Comparison of ENCODE assay signal across 11 cellular contexts in genomic region chr19:48372904-48373303, GRCh38. TPM values are rescaled to one million over a fixed set of nuclear protein-coding genes. Genes with fewer than 3 reads are reported as not detected.
DNase-seq lines count a peak whose midpoint lies in the region; ATAC-seq and TF ChIP-seq lines count a peak whose summit lies in the region.
"Had no signal": no experiment of that assay in that cellular context is flagged by ENCODE, and none has a peak within 500 bp of the region (broad histone marks: within the 10 kb centered on the region; RNA-seq: fewer than 3 reads in every experiment).

No MANE protein-coding gene starts in this region.

- no peak for TF ChIP-seq POLR2A in ovary (IDR thresholded peaks at IDR 0.05)

- no TSS peak for BruUV-seq in mammary epithelial cell (replicated peaks; lab: Mats Ljungman, UMichigan)

- no peaks in the 10 kb centered on the region for H3K36me3 Mint-ChIP-seq in osteocyte (ENCODE audit: unreplicated experiment)
- H3K36me3 Mint-ChIP-seq: naive B cell had no signal

- H3K4me2 ChIP-seq in mammary epithelial cell (ENCODE audit: insufficient read depth, low read depth, low read length) = no peak overlapping the region

- in situ Hi-C loops in mammary epithelial cell (cut with MboI; ENCODE audit: low sequenced_read_pairs in 2 of 2) = no loop called here

- peaks cover 12% of the 10 kb centered on the region for H3K4me1 ChIP-seq in HEK293 (ENCODE audit: control insufficient read depth, insufficient read depth, low read length)
- H3K4me1 ChIP-seq in mammary epithelial cell (ENCODE audit: insufficient read depth, low read length) = peaks cover 5% of the 10 kb centered on the region
- H3K4me1 ChIP-seq in ovary (ENCODE audit: insufficient read depth) = no peaks in the 10 kb centered on the region

- H3K27ac ChIP-seq in HEK293 (ENCODE audit: extremely low read depth, low read depth, low read length) = peak overlapping the region; percentile 61
- no peak overlapping the region for H3K27ac ChIP-seq in mammary epithelial cell (ENCODE audit: insufficient read depth, low read depth, low read length)
- no peak overlapping the region for H3K27ac ChIP-seq in ovary

- peaks cover 5% of the 10 kb centered on the region for H3K4me1 Mint-ChIP-seq in osteocyte (ENCODE audit: unreplicated experiment)
- H3K4me1 Mint-ChIP-seq: naive B cell had no signal

- H3K4me3 Mint-ChIP-seq in osteocyte (ENCODE audit: unreplicated experiment) = no peak overlapping the region
- H3K4me3 Mint-ChIP-seq: naive B cell had no signal

- H3K9me3 Mint-ChIP-seq in osteocyte (ENCODE audit: unreplicated experiment) = no peaks in the 10 kb centered on the region
- H3K9me3 Mint-ChIP-seq: naive B cell had no signal

- POLR2A ChIA-PET in HEK293 (lab: Yijun Ruan, JAX) = interaction anchor here (1.0 to 1.8 kb wide), 3 partner anchors 9 to 51 kb away, joined by 3 to 12 read pairs (median 4); partner anchors contain the start of genes SYNGR4 and TMEM143

- dilution Hi-C loops in mammary epithelial cell (cut with HindIII; ENCODE audit: low sequenced_read_pairs) = no loop called here

- ATAC-seq in GM21529 (IDR thresholded peaks at IDR 0.05; ENCODE audit: unreplicated experiment) = no peak

- no peaks in the 10 kb centered on the region for H3K9me3 ChIP-seq in HEK293 (ENCODE audit: control insufficient read depth, insufficient read depth, low read depth, low read length)
- H3K9me3 ChIP-seq in mammary epithelial cell (replicated peaks; ENCODE audit: insufficient read depth, low read length) = no peaks in the 10 kb centered on the region
- no peaks in the 10 kb centered on the region for H3K9me3 ChIP-seq in ovary

- CTCF ChIA-PET in HEK293 (lab: Yijun Ruan, JAX) = interaction anchor here (0.6 to 1.6 kb wide), 2 partner anchors 9 to 1079 kb away, joined by 3 to 8 read pairs; partner anchors contain the start of genes SYNGR4 and TMEM143
- CTCF ChIA-PET in mammary epithelial cell (lab: Charles Lee; ENCODE audit: low non-redundant PET) = interaction anchor here (0.6 kb wide), 1 partner anchor 9 kb away, joined by 21 read pairs; the partner anchor contains the start of genes SYNGR4 and TMEM143

- H3K36me3 ChIP-seq in HEK293 (ENCODE audit: control insufficient read depth in 2 of 2, insufficient read depth in 1 of 2, low read length in 2 of 2) (no peaks in the 10 kb centered on the region; a peak in 1 of 3 replicates), mammary epithelial cell (ENCODE audit: insufficient read depth, low read length) (no peaks in the 10 kb centered on the region), ovary (no peaks in the 10 kb centered on the region)

- intact Hi-C loops in mammary epithelial cell (cut with micrococcal nuclease) = no loop called here
- intact Hi-C loops in ovary (cut with DNase I) = no loop called here

- H3K4me3 ChIP-seq in HEK293 (ENCODE audit: low read depth, low read length) = no peak overlapping the region
- H3K4me3 ChIP-seq in mammary epithelial cell (replicated peaks in 1 of 3; ENCODE audit: insufficient read depth in 1 of 3, low read depth in 2 of 3, low read length in 3 of 3) = no peak overlapping the region
- no peak overlapping the region for H3K4me3 ChIP-seq in ovary

- no peaks in the 10 kb centered on the region for H4K20me1 ChIP-seq in mammary epithelial cell (ENCODE audit: insufficient read depth, low read length)

- H3K27me3 ChIP-seq in mammary epithelial cell (ENCODE audit: insufficient read depth, low read length) (no peaks in the 10 kb centered on the region), ovary (no peaks in the 10 kb centered on the region)

- DNase-seq in NCI-H2171 treated with DMSO at 0.1 percent for 48 hours (lab: John Stamatoyannopoulos, UW) = peak; percentile 99
- peak; percentile 46 for DNase-seq in mammary epithelial cell
- no peak for DNase-seq in osteocyte (ENCODE audit: extremely low spot score, unreplicated experiment)
- no peak for DNase-seq in ovary
- no peak for DNase-seq in HPDE6-E6E7 (ENCODE audit: extremely low spot score)
- DNase-seq: activated CD4-positive, CD25-positive, alpha-beta regulatory T cell treated with anti-CD3 and anti-CD28 coated beads, Interleukin-2, amount 50 U/mL, for 72 hours; activated gamma-delta T cell treated with Interleukin-2 at 50 U/mL for 16 hours; naive B cell had no signal

- no peak overlapping the region for H3K9ac ChIP-seq in mammary epithelial cell (ENCODE audit: insufficient read depth, low read length)

- H3K27ac Mint-ChIP-seq in osteocyte (ENCODE audit: unreplicated experiment) = peak overlapping the region; percentile 43
- H3K27ac Mint-ChIP-seq: naive B cell had no signal

- 13% methylated on average over 3 of the region's 4 CpGs for WGBS in mammary epithelial cell (ENCODE audit: low coverage, missing lambda C conversion rate)
- 41 to 56% (median 47%) methylated on average over 4 of the region's 4 CpGs for WGBS in ovary, 3 donors

- no peaks in the 10 kb centered on the region for H3K79me2 ChIP-seq in mammary epithelial cell (ENCODE audit: insufficient read depth, low read length)

- H2AFZ ChIP-seq in mammary epithelial cell (ENCODE audit: low read depth, low read length) = peak overlapping the region; percentile 18

- TF ChIP-seq EP300 in ovary (IDR thresholded peaks at IDR 0.05) = no peak

- no peaks in the 10 kb centered on the region for H3K27me3 Mint-ChIP-seq in osteocyte (ENCODE audit: unreplicated experiment)

- TF ChIP-seq CTCF in HEK293 (tag by site-specific recombination; IDR thresholded peaks at IDR 0.05) (no peak), mammary epithelial cell (conservative IDR thresholded peaks at IDR 0.05 in 1 of 2, IDR thresholded peaks at IDR 0.05 in 1 of 2; ENCODE audit: extremely low read depth in 1 of 2, insufficient read depth in 1 of 2, low read depth in 1 of 2, low read length in 2 of 2) (no peak), osteocyte (IDR thresholded peaks at IDR 0.05) (no peak), ovary (IDR thresholded peaks at IDR 0.05) (no peak)

TF ChIP-seq in HEK293, 187 proteins besides CTCF, POLR2A, EP300 and RAD21 (continues in another document):
- TF ChIP-seq ZBTB17 (tag by site-specific recombination; IDR thresholded peaks at IDR 0.05) = peak; percentile 81
- no peak for TF ChIP-seq ZNF513 (tag by site-specific recombination; IDR thresholded peaks at IDR 0.05)
- no peak for TF ChIP-seq ZNF654 (tag by site-specific recombination; IDR thresholded peaks at IDR 0.05; ENCODE audit: low read depth)
- TF ChIP-seq PATZ1 (tag by site-specific recombination; IDR thresholded peaks at IDR 0.05) = peak; percentile 81

RNA-seq across cellular contexts. Expression of gene SYNGR4, which starts 8.7 kb away (rescaled TPM):
- total RNA-seq in mammary epithelial cell (not detected), osteocyte (not detected in 2 replicates), ovary (not detected)
- polyA plus RNA-seq in mammary epithelial cell (not detected), ovary (not detected)
- polyA minus RNA-seq in mammary epithelial cell = not detected
- total RNA-seq: dermis microvascular lymphatic vessel endothelial cell had no signal

RNA-seq across cellular contexts. Expression of gene TMEM143, which starts 9.2 kb away (rescaled TPM):
- total RNA-seq in mammary epithelial cell (1 to 10 TPM; 4.5 to 9.0 TPM), osteocyte (9.1 and 12.3 TPM in 2 replicates), ovary (1 to 10 TPM; 3.3 to 9.7 (median 7.7) TPM)
- polyA plus RNA-seq in mammary epithelial cell (5.6 TPM), ovary (1 to 10 TPM; 4.1 to 6.0 TPM)
- 5.6 TPM for polyA minus RNA-seq in mammary epithelial cell

RNA-seq across cellular contexts. Expression of gene KDELR1, which starts 18.4 kb away (rescaled TPM):
- total RNA-seq in mammary epithelial cell (100 to 1,000 TPM in 1 of 2 donors, 10 to 100 TPM in 1; 73.2 to 171 TPM), osteocyte (267 and 275 TPM in 2 replicates), ovary (100 to 1,000 TPM in 6 of 7 donors, 10 to 100 TPM in 1; 94.0 to 202 (median 170) TPM)
- polyA plus RNA-seq in mammary epithelial cell (112 TPM), ovary (100 to 1,000 TPM; 180 to 333 TPM)
- polyA minus RNA-seq in mammary epithelial cell = 262 TPM

RNA-seq across cellular contexts. Expression of gene GRIN2D, which starts 20.6 kb away (rescaled TPM):
- total RNA-seq in mammary epithelial cell (under 1 TPM; 0.17 to 0.21 TPM), osteocyte (0.68 and 1.2 TPM in 2 replicates), ovary (under 1 TPM in 6 of 7 donors, not detected in 1; 0.10 to 0.32 (median 0.18) TPM)
- polyA plus RNA-seq in mammary epithelial cell (0.05 TPM), ovary (under 1 TPM; 0.12 TPM)
- 0.21 TPM for polyA minus RNA-seq in mammary epithelial cell

RNA-seq across cellular contexts. Expression of gene EMP3, which starts 47.6 kb away (rescaled TPM):
- total RNA-seq in mammary epithelial cell (100 to 1,000 TPM in 1 of 2 donors, 10 to 100 TPM in 1; 12.2 to 104 TPM), osteocyte (201 and 212 TPM in 2 replicates), ovary (100 to 1,000 TPM in 5 of 7 donors, 10 to 100 TPM in 2; 23.2 to 148 (median 120) TPM)
- polyA plus RNA-seq in mammary epithelial cell (322 TPM), ovary (100 to 1,000 TPM in 1 of 2 donors, 10 to 100 TPM in 1; 92.5 to 163 TPM)
- polyA minus RNA-seq in mammary epithelial cell = 270 TPM

Comparison
In these comparisons a context has a peak if more than half of its experiments do, and no peak if none do; other contexts are left out.
1. DNase-seq: peak in NCI-H2171 treated with DMSO at 0.1 percent for 48 hours (single experiment) and mammary epithelial cell (single experiment); none in osteocyte (single experiment), ovary (0 of 5) and HPDE6-E6E7 (single experiment).